8 cellular contexts compared by ENCODE assay signal in the genomic region with DNA sequence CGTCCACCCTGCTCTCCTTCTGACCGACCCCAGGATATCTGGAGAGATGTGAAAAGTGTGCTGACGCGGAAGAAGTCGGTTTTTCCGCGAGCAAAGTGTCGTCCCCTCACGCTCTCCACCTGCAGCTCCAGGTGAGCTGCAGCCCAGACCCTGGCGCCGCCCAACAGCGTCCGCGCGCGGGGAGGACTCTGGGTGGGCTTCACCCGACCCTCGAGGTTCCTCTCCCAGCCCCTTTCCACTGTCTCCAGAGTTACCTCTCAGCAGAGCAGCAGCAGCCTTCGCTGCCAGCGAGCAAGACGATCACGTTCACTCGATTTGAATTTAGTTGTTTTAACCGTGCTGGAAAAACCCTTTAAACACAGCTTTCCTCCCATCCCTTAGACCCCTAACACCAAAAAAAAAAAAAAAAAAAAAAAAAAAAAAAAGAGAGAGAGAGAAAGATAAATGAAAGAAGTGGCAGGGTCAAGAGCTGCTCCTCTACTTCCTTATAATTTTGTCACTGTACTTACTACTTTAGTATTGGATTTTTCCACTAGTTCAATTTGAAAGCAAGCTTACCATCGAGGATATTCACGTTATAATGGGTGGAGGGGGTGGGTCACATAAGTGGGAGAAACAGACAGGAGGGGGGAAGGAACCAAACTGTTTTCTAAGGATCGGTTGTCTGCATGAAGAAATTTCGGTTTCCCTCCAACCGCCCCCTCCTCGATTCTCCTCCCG. TPM values are rescaled to one million over a fixed set of nuclear protein-coding genes. Genes with fewer than 3 reads are reported as not detected.
A peak's percentile ranks its signal among the peaks of the same experiment; 100 is the strongest.
DNase-seq lines count a peak whose midpoint lies in the region; ATAC-seq and TF ChIP-seq lines count a peak whose summit lies in the region.

No MANE protein-coding gene starts in this region.

- dilution Hi-C loops in mammary epithelial cell (cut with HindIII; ENCODE audit: low sequenced_read_pairs), result no loop called here

- no peaks in the 10 kb centered on the region for H3K79me2 ChIP-seq in mammary epithelial cell (ENCODE audit: insufficient read depth, low read length)

- peak; percentile 0 for ATAC-seq in GM19328 (IDR thresholded peaks at IDR 0.05; ENCODE audit: unreplicated experiment)

- peaks cover 23% of the 10 kb centered on the region for H3K27me3 ChIP-seq in BJ (ENCODE audit: control insufficient read depth, insufficient read depth, low read length)
- H3K27me3 ChIP-seq in mammary epithelial cell (ENCODE audit: insufficient read depth, low read length), result peaks cover 40% of the 10 kb centered on the region
- H3K27me3 ChIP-seq in layer of hippocampus (ENCODE audit: control insufficient read depth, insufficient read depth, low read length), result no peaks in the 10 kb centered on the region
- no peaks in the 10 kb centered on the region for H3K27me3 ChIP-seq in subcutaneous abdominal adipose tissue (ENCODE audit: control insufficient read depth in 5 of 5, insufficient read depth in 4 of 5, low read length in 5 of 5)

- no peak for DNase-seq in BJ (ENCODE audit: low read depth)
- DNase-seq in Kasumi-1 (lab: John Stamatoyannopoulos, UW), result peak; percentile 29 to 34
- no peak for DNase-seq in mammary epithelial cell
- DNase-seq in NAMALWA (ENCODE audit: low spot score), result no peak
- no peak for DNase-seq in GOT3 (lab: John Stamatoyannopoulos, UW)

- POLR2A ChIA-PET in BJ (lab: Charles Lee), result no interaction called here

- CTCF ChIA-PET in BJ (lab: Yijun Ruan, JAX), result no interaction called here
- CTCF ChIA-PET in mammary epithelial cell (lab: Charles Lee; ENCODE audit: low non-redundant PET), result no interaction called here

- intact Hi-C loops in mammary epithelial cell (cut with micrococcal nuclease), result loop anchor here (5.0 kb wide), 3 partner anchors 69 to 589 kb away; no protein-coding TSS in a partner anchor

- no peak overlapping the region for H3K9ac ChIP-seq in mammary epithelial cell (ENCODE audit: insufficient read depth, low read length)
- peak overlapping the region; percentile 79 to 98 (median 86) for H3K9ac ChIP-seq in subcutaneous abdominal adipose tissue (ENCODE audit: low read length in 5 of 5)

- no peak overlapping the region for H3K27ac ChIP-seq in mammary epithelial cell (ENCODE audit: insufficient read depth, low read depth, low read length)
- peak overlapping the region; percentile 91 for H3K27ac ChIP-seq in layer of hippocampus (ENCODE audit: low read depth, low read length)
- H3K27ac ChIP-seq in subcutaneous abdominal adipose tissue (ENCODE audit: low read depth, low read length), result peak overlapping the region; percentile 75

- H3K4me1 ChIP-seq in mammary epithelial cell (ENCODE audit: insufficient read depth, low read length) (peaks cover 26% of the 10 kb centered on the region), subcutaneous abdominal adipose tissue (ENCODE audit: control insufficient read depth in 5 of 5, insufficient read depth in 5 of 5, low read length in 5 of 5) (peaks cover 2 to 57% (median 47%) of the 10 kb centered on the region in 5 donors)

- in situ Hi-C loops in mammary epithelial cell (cut with MboI; ENCODE audit: low sequenced_read_pairs in 2 of 2), result no loop called here

- WGBS in mammary epithelial cell (ENCODE audit: low coverage, missing lambda C conversion rate), result 0% methylated on average over 2 of the region's 31 CpGs

- H3K9me3 ChIP-seq in mammary epithelial cell (replicated peaks; ENCODE audit: insufficient read depth, low read length) (no peaks in the 10 kb centered on the region), subcutaneous abdominal adipose tissue (ENCODE audit: control insufficient read depth in 5 of 5, low read length in 5 of 5) (no peaks in the 10 kb centered on the region)

- peak overlapping the region; percentile 100 for H3K4me2 ChIP-seq in mammary epithelial cell (ENCODE audit: insufficient read depth, low read depth, low read length)

- TF ChIP-seq CTCF in BJ (IDR thresholded peaks at IDR 0.05; ENCODE audit: insufficient read depth, low read depth, low read length) (no peak), mammary epithelial cell (conservative IDR thresholded peaks at IDR 0.05 in 1 of 2, IDR thresholded peaks at IDR 0.05 in 1 of 2; ENCODE audit: extremely low read depth in 1 of 2, insufficient read depth in 1 of 2, low read depth in 1 of 2, low read length in 2 of 2) (no peak)

- H3K36me3 ChIP-seq in BJ (ENCODE audit: control insufficient read depth, insufficient read depth, low read length) (no peaks in the 10 kb centered on the region), mammary epithelial cell (ENCODE audit: insufficient read depth, low read length) (no peaks in the 10 kb centered on the region), subcutaneous abdominal adipose tissue (ENCODE audit: control insufficient read depth in 5 of 5, insufficient read depth in 5 of 5, low read length in 5 of 5) (no peaks in the 10 kb centered on the region)

- BruUV-seq in mammary epithelial cell (replicated peaks; lab: Mats Ljungman, UMichigan), result TSS peak; percentile 42

- H4K20me1 ChIP-seq in mammary epithelial cell (ENCODE audit: insufficient read depth, low read length), result no peaks in the 10 kb centered on the region

- H3K4me3 ChIP-seq in BJ (ENCODE audit: low read depth, low read length) (peak overlapping the region; percentile 67), mammary epithelial cell (replicated peaks in 1 of 3; ENCODE audit: insufficient read depth in 1 of 3, low read depth in 2 of 3, low read length in 3 of 3) (peak overlapping the region; percentile 52 to 87 (median 69)), subcutaneous abdominal adipose tissue (ENCODE audit: low read depth in 1 of 5, low read length in 5 of 5) (peak overlapping the region; percentile 83 to 100 (median 96))

- H2AFZ ChIP-seq in mammary epithelial cell (ENCODE audit: low read depth, low read length), result peak overlapping the region; percentile 93

RNA-seq across cellular contexts. Expression of gene NR3C2, which starts 0.8 kb away (rescaled TPM):
- polyA plus RNA-seq in BJ (2011; rRNA removed) (0.06 and 0.18 TPM in 2 replicates), mammary epithelial cell (0.03 TPM)
- polyA minus RNA-seq in BJ (2011; rRNA and poly(A)+ RNA removed), result 0.19 TPM in 1 of 2 replicates, not detected in the other
- total RNA-seq in mammary epithelial cell, result 1 to 10 TPM in 1 of 2 donors, under 1 TPM in 1; 0.40 to 1.2 TPM
- not detected for polyA minus RNA-seq in mammary epithelial cell

Comparison
In these comparisons a context has a peak if more than half of its experiments do, and no peak if none do; other contexts are left out.
1. DNase-seq: peak in Kasumi-1 (2 of 2); none in BJ (single experiment), mammary epithelial cell (single experiment), NAMALWA (single experiment) and GOT3 (single experiment).
2. Peak in every context shown above with its lines, with median percentiles within 50 percentile points of each other: H3K4me3 ChIP-seq.